Comparison of ENCODE assay signal across 1 cellular context in genomic region chr3:186618318-186618938, GRCh38.
TF ChIP-seq lines count a peak whose summit lies in the region.

No MANE protein-coding gene starts in this region.

TF ChIP-seq in HepG2, 621 proteins besides CTCF, POLR2A, EP300 and RAD21 (continued from another document and continues in another):
- TF ChIP-seq ZNF276 (CRISPR knock-in tag; IDR thresholded peaks at IDR 0.05; ENCODE audit: low read depth) = no peak
- no peak for TF ChIP-seq ZMYM2 (CRISPR knock-in tag; IDR thresholded peaks at IDR 0.05)
- TF ChIP-seq ZNF335 (CRISPR knock-in tag; IDR thresholded peaks at IDR 0.05) = no peak
- no peak for TF ChIP-seq RXRA (CRISPR knock-in tag; IDR thresholded peaks at IDR 0.05)
- TF ChIP-seq BORCS8-MEF2B (CRISPR knock-in tag; IDR thresholded peaks at IDR 0.05) = no peak
- no peak for TF ChIP-seq ARID5B (CRISPR knock-in tag; IDR thresholded peaks at IDR 0.05)
- no peak for TF ChIP-seq KIAA2018 (CRISPR knock-in tag; IDR thresholded peaks at IDR 0.05; ENCODE audit: borderline replicate concordance)
- TF ChIP-seq HOXA9 (CRISPR knock-in tag; IDR thresholded peaks at IDR 0.05; ENCODE audit: borderline replicate concordance) = peak; percentile 68; the same call in 1 of the 2 replicates
- TF ChIP-seq NFKB2 (CRISPR knock-in tag; IDR thresholded peaks at IDR 0.05; ENCODE audit: borderline replicate concordance) = peak; percentile 60; the same call in 1 of the 2 replicates
- TF ChIP-seq ZSCAN5A (CRISPR knock-in tag; IDR thresholded peaks at IDR 0.05; ENCODE audit: borderline replicate concordance) = no peak
- no peak for TF ChIP-seq XBP1 (CRISPR knock-in tag; IDR thresholded peaks at IDR 0.05)
- TF ChIP-seq TRIM24 (CRISPR knock-in tag; IDR thresholded peaks at IDR 0.05) = no peak
- TF ChIP-seq ZC3H4 (CRISPR knock-in tag; IDR thresholded peaks at IDR 0.05; ENCODE audit: borderline replicate concordance) = no peak
- no peak for TF ChIP-seq ZFP41 (CRISPR knock-in tag; IDR thresholded peaks at IDR 0.05; ENCODE audit: borderline replicate concordance)
- TF ChIP-seq SAFB2 (CRISPR knock-in tag; IDR thresholded peaks at IDR 0.05; ENCODE audit: borderline replicate concordance, low read depth) = peak; percentile 43; the same call in 1 of the 2 replicates
- no peak for TF ChIP-seq AHR (CRISPR knock-in tag; IDR thresholded peaks at IDR 0.05)
- TF ChIP-seq ZNF34 (CRISPR knock-in tag; IDR thresholded peaks at IDR 0.05; ENCODE audit: borderline replicate concordance) = no peak
- TF ChIP-seq ZEB1 (IDR thresholded peaks at IDR 0.05; ENCODE audit: insufficient replicate concordance, low read depth) = no peak
- TF ChIP-seq CEBPG (CRISPR knock-in tag; IDR thresholded peaks at IDR 0.05) = no peak; the same call in 1 of the 2 replicates
- no peak for TF ChIP-seq HOXA5 (CRISPR knock-in tag; IDR thresholded peaks at IDR 0.05)
- TF ChIP-seq XRCC5 (optimal IDR thresholded peaks at IDR 0.05; ENCODE audit: low read length) = no peak
- TF ChIP-seq UBTF (CRISPR knock-in tag; IDR thresholded peaks at IDR 0.05) = no peak
- TF ChIP-seq ZXDC (CRISPR knock-in tag; IDR thresholded peaks at IDR 0.05) = no peak
- no peak for TF ChIP-seq BCL6 (CRISPR knock-in tag; IDR thresholded peaks at IDR 0.05)
- no peak for TF ChIP-seq TBP (CRISPR knock-in tag; IDR thresholded peaks at IDR 0.05)
- TF ChIP-seq ZNF629 (CRISPR knock-in tag; conservative IDR thresholded peaks at IDR 0.05) = 0 out of 2 replicates have a peak, but pooled peaks have one; percentile 24
- TF ChIP-seq ZNF75D (CRISPR knock-in tag; IDR thresholded peaks at IDR 0.05; ENCODE audit: borderline replicate concordance) = no peak
- TF ChIP-seq ZNF841 (CRISPR knock-in tag; IDR thresholded peaks at IDR 0.05; ENCODE audit: borderline replicate concordance) = peak; percentile 77
- TF ChIP-seq FOXK2 (IDR thresholded peaks at IDR 0.05) = no peak
- TF ChIP-seq SPEN (CRISPR knock-in tag; IDR thresholded peaks at IDR 0.05; ENCODE audit: low read depth) = no peak
- no peak for TF ChIP-seq PRMT3 (CRISPR knock-in tag; IDR thresholded peaks at IDR 0.05; ENCODE audit: borderline replicate concordance, low read depth)
